In the genomic region with DNA sequence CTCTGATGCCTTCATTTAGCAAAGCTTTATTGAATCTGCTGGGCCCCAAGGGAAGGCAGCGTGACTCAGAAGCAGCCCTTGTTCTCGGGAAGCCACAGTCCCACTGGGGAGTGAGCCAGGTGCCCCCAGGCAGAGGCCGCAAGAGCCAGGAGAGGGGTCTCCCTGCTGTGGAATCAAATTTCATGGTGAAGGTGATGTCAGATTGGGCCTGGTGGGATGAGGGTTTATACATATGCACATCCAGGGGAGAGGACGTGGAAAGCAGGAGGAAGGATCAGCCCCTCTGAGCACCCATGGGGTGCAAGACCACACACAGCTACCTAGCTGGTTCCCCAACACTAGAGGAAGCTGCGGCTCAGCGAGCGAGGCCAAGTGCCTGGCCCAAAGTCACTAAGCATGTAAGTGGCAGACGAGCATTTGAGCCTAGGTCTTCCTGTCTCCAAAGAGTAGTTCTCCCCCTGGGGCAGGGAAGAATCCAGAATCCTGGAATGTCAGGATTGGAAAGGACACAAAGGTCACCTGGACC, we compare ENCODE assay signal across 8 cellular contexts. TPM values are rescaled to one million over a fixed set of nuclear protein-coding genes. Genes with fewer than 3 reads are reported as not detected.
DNase-seq lines count a peak whose midpoint lies in the region; ATAC-seq and TF ChIP-seq lines count a peak whose summit lies in the region.

No MANE protein-coding gene starts in this region.

- TF ChIP-seq CTCF in IMR-90 (conservative IDR thresholded peaks at IDR 0.05; ENCODE audit: low read depth, low read length) (no peak), astrocyte of the spinal cord (IDR thresholded peaks at IDR 0.05; ENCODE audit: low read depth, low read length) (no peak), nephron (IDR thresholded peaks at IDR 0.05; ENCODE audit: unreplicated experiment in 3 of 3) (no peak)

- no peaks in the 10 kb centered on the region for H3K27me3 Mint-ChIP-seq in nephron (ENCODE audit: low read depth)
- H3K27me3 Mint-ChIP-seq in activated naive CD4-positive, alpha-beta T cell treated with anti-CD3 and anti-CD28 coated beads for 36 hours (ENCODE audit: low read depth): peaks cover 11% of the 10 kb centered on the region

- peaks cover 17% of the 10 kb centered on the region for H3K9me1 ChIP-seq in IMR-90 (ENCODE audit: insufficient read depth, low read length)

- POLR2A ChIA-PET in IMR-90 (lab: Charles Lee; ENCODE audit: unreplicated experiment): interaction anchor here (0.6 kb wide), 1 partner anchor 97 kb away, joined by 3 read pairs; no protein-coding TSS in a partner anchor

- TF ChIP-seq POLR2A in IMR-90 (IDR thresholded peaks at IDR 0.05; ENCODE audit: low read depth, low read length): no peak

- no peak overlapping the region for H3K56ac ChIP-seq in IMR-90 (ENCODE audit: extremely low read depth, insufficient read depth, low read length)

- no peak overlapping the region for H4K5ac ChIP-seq in IMR-90 (ENCODE audit: low read depth, low read length)

- intact Hi-C loops in IMR-90 (cut with micrococcal nuclease): no loop called here
- intact Hi-C loops in activated naive CD4-positive, alpha-beta T cell treated with anti-CD3 and anti-CD28 coated beads for 36 hours (cut with micrococcal nuclease): no loop called here

- peak overlapping the region; percentile 87 to 90 (median 89) for H3K4me3 Mint-ChIP-seq in nephron
- H3K4me3 Mint-ChIP-seq in activated naive CD4-positive, alpha-beta T cell treated with anti-CD3 and anti-CD28 coated beads for 36 hours: no peak overlapping the region

- no peak overlapping the region for H3K4me3 ChIP-seq in IMR-90 (ENCODE audit: insufficient read depth, low read depth, low read length)
- no peak overlapping the region for H3K4me3 ChIP-seq in astrocyte of the spinal cord (ENCODE audit: low read depth, low read length)

- ATAC-seq in IMR-90 (ENCODE audit: low read depth) (no peak), GM21390 (IDR thresholded peaks at IDR 0.05; ENCODE audit: unreplicated experiment) (no peak), GM21529 (IDR thresholded peaks at IDR 0.05; ENCODE audit: unreplicated experiment) (no peak)

- H2BK20ac ChIP-seq in IMR-90 (ENCODE audit: low read depth, low read length): no peak overlapping the region

- no peak overlapping the region for H3K9ac ChIP-seq in IMR-90 (ENCODE audit: low read depth, low read length)

- H3K4me1 Mint-ChIP-seq in nephron: peaks cover 11% of the 10 kb centered on the region
- H3K4me1 Mint-ChIP-seq in activated naive CD4-positive, alpha-beta T cell treated with anti-CD3 and anti-CD28 coated beads for 36 hours (ENCODE audit: low read depth): peaks cover 14% of the 10 kb centered on the region

- no peak overlapping the region for H2BK5ac ChIP-seq in IMR-90 (ENCODE audit: low read depth, low read length, poor library complexity, severe bottlenecking)

- H2AFZ ChIP-seq in IMR-90 (replicated peaks; ENCODE audit: low read length, poor library complexity): no peak overlapping the region

- H3K4ac ChIP-seq in IMR-90 (ENCODE audit: low read depth, low read length): no peak overlapping the region

- H2BK120ac ChIP-seq in IMR-90 (ENCODE audit: low read depth, low read length): no peak overlapping the region

- CTCF ChIA-PET in IMR-90 (lab: Yijun Ruan, JAX): interaction anchor here (0.7 to 0.9 kb wide), 2 partner anchors 8 to 163 kb away, joined by 3 to 4 read pairs; no protein-coding TSS in a partner anchor
- CTCF ChIA-PET in activated naive CD4-positive, alpha-beta T cell treated with anti-CD3 and anti-CD28 coated beads for 36 hours (lab: Charles Lee): interaction anchor here (0.6 to 4.1 kb wide), 2 partner anchors 9 to 16 kb away, joined by 3 to 15 read pairs; no protein-coding TSS in a partner anchor

- DNase-seq in EH (ENCODE audit: low read depth): peak; percentile 65
- peak; percentile 44 for DNase-seq in IMR-90
- DNase-seq in astrocyte of the spinal cord (ENCODE audit: low read depth, low spot score): peak; percentile 79
- DNase-seq in activated naive CD4-positive, alpha-beta T cell treated with anti-CD3 and anti-CD28 coated beads for 36 hours: no peak
- no peak for DNase-seq in activated naive CD4-positive, alpha-beta T cell treated with anti-CD3 and anti-CD28 coated beads, Interleukin-2, amount 50 U/mL, for 16 hours

- H2AK5ac ChIP-seq in IMR-90 (ENCODE audit: low read depth, low read length): peak overlapping the region; percentile 17; the same call in 1 of the 2 replicates

- no peaks in the 10 kb centered on the region for H3K9me3 Mint-ChIP-seq in nephron
- no peaks in the 10 kb centered on the region for H3K9me3 Mint-ChIP-seq in activated naive CD4-positive, alpha-beta T cell treated with anti-CD3 and anti-CD28 coated beads for 36 hours

- 73% methylated on average over 6 of the region's 8 CpGs; no CpG with 5 or more reads in 1 of the 2 experiments for WGBS in IMR-90 (ENCODE audit: extremely low coverage in 2 of 2, insufficient read length in 1 of 2), 2 experiments

- no peak overlapping the region for H3K4me2 ChIP-seq in IMR-90 (ENCODE audit: low read depth, low read length)

- H3K23ac ChIP-seq in IMR-90 (ENCODE audit: low read depth, low read length): no peak overlapping the region

- no peaks in the 10 kb centered on the region for H3K36me3 ChIP-seq in IMR-90 (ENCODE audit: control insufficient read depth, insufficient read depth, low read length)

- H3K4me1 ChIP-seq in IMR-90 (ENCODE audit: control insufficient read depth, insufficient read depth, low read length): peaks cover 15% of the 10 kb centered on the region

- in situ Hi-C loops in IMR-90 (cut with MboI; ENCODE audit: low sequenced_read_pairs) (no loop called here), astrocyte of the spinal cord (cut with HindIII; ENCODE audit: low sequenced_read_pairs) (no loop called here)

- H3K18ac ChIP-seq in IMR-90 (ENCODE audit: low read depth, low read length): no peak overlapping the region

- peaks cover 9 to 26% of the 10 kb centered on the region in 2 experiments for H3K79me1 ChIP-seq in IMR-90 (ENCODE audit: low read depth in 1 of 2, low read length in 2 of 2)

- no peaks in the 10 kb centered on the region for H3K27me3 ChIP-seq in IMR-90 (ENCODE audit: control insufficient read depth, insufficient read depth, low read length)

- peak overlapping the region; percentile 60 to 69 (median 65) for H3K27ac Mint-ChIP-seq in nephron
- no peak overlapping the region for H3K27ac Mint-ChIP-seq in activated naive CD4-positive, alpha-beta T cell treated with anti-CD3 and anti-CD28 coated beads for 36 hours

- H3K27ac ChIP-seq in IMR-90 (ENCODE audit: insufficient read depth, low read length): no peak overlapping the region

- peaks cover 12% of the 10 kb centered on the region for H4K20me1 ChIP-seq in IMR-90 (ENCODE audit: insufficient read depth, low read length)

- no peak overlapping the region for H2AK9ac ChIP-seq in IMR-90 (replicated peaks; ENCODE audit: low read depth, low read length, poor library complexity)

- H3K14ac ChIP-seq in IMR-90 (replicated peaks; ENCODE audit: low read depth, low read length): no peak overlapping the region

- no peak overlapping the region for H4K8ac ChIP-seq in IMR-90 (ENCODE audit: low read depth in 2 of 2, low read length in 2 of 2)

- no peaks in the 10 kb centered on the region for H3K9me3 ChIP-seq in IMR-90 (ENCODE audit: control insufficient read depth, insufficient read depth, low read length)

- dilution Hi-C loops in IMR-90 (cut with HindIII; ENCODE audit: low sequenced_read_pairs, unreplicated experiment): no loop called here

- H3K36me3 Mint-ChIP-seq in nephron (ENCODE audit: low read depth): no peaks in the 10 kb centered on the region
- H3K36me3 Mint-ChIP-seq in activated naive CD4-positive, alpha-beta T cell treated with anti-CD3 and anti-CD28 coated beads for 36 hours (ENCODE audit: low read depth): no peaks in the 10 kb centered on the region

- no peak overlapping the region for H2BK15ac ChIP-seq in IMR-90 (ENCODE audit: low read depth, low read length)

- TF ChIP-seq RAD21 in IMR-90 (IDR thresholded peaks at IDR 0.05; ENCODE audit: low read length): no peak

- BruUV-seq in IMR-90 (replicated peaks; lab: Mats Ljungman, UMichigan): no TSS peak

- no peak overlapping the region for H4K91ac ChIP-seq in IMR-90 (ENCODE audit: insufficient read depth, low read depth, low read length)

TF ChIP-seq in IMR-90, 13 proteins besides CTCF, POLR2A, EP300 and RAD21:
- no peak for TF ChIP-seq ELK1 (IDR thresholded peaks at IDR 0.05; ENCODE audit: borderline replicate concordance, low read depth, low read length)

RNA-seq across cellular contexts. Expression of gene SYNGR1, which starts 2.0 kb away (rescaled TPM):
- 6.3 and 19.7 TPM in 2 replicates for total RNA-seq in IMR-90 (2012; rRNA removed)
- polyA plus RNA-seq in IMR-90 (2012; rRNA removed): 81.5 and 82.8 TPM in 2 replicates
- polyA plus RNA-seq in IMR-90 (2012; cell fraction: cytosol; rRNA removed): 12.5 and 103 TPM in 2 replicates
- polyA plus RNA-seq in IMR-90 (2012; cell fraction: nucleus; rRNA removed; ENCODE audit: low replicate concordance): 69.4 and 179 TPM in 2 replicates
- total RNA-seq in activated naive CD4-positive, alpha-beta T cell treated with anti-CD3 and anti-CD28 coated beads for 36 hours: under 1 TPM; 0.27 to 0.29 TPM

RNA-seq across cellular contexts. Expression of gene RPL3, which starts 32.3 kb away (rescaled TPM):
- total RNA-seq in IMR-90 (2012; rRNA removed): 2,871 and 3,750 TPM in 2 replicates
- 3,097 and 3,312 TPM in 2 replicates for polyA plus RNA-seq in IMR-90 (2012; rRNA removed)
- 2,912 and 3,812 TPM in 2 replicates for polyA plus RNA-seq in IMR-90 (2012; cell fraction: cytosol; rRNA removed)
- polyA plus RNA-seq in IMR-90 (2012; cell fraction: nucleus; rRNA removed; ENCODE audit: low replicate concordance): 2,181 and 2,704 TPM in 2 replicates
- 1,000 to 10,000 TPM; 3,434 to 3,511 TPM for total RNA-seq in activated naive CD4-positive, alpha-beta T cell treated with anti-CD3 and anti-CD28 coated beads for 36 hours

RNA-seq across cellular contexts. Expression of gene TAB1, which starts 47.8 kb away (rescaled TPM):
- total RNA-seq in IMR-90 (2012; rRNA removed): 7.2 and 9.9 TPM in 2 replicates
- 18.8 and 26.0 TPM in 2 replicates for polyA plus RNA-seq in IMR-90 (2012; rRNA removed)
- 32.3 and 42.2 TPM in 2 replicates for polyA plus RNA-seq in IMR-90 (2012; cell fraction: cytosol; rRNA removed)
- polyA plus RNA-seq in IMR-90 (2012; cell fraction: nucleus; rRNA removed; ENCODE audit: low replicate concordance): 24.3 and 49.5 TPM in 2 replicates
- 10 to 100 TPM; 15.2 to 17.7 TPM for total RNA-seq in activated naive CD4-positive, alpha-beta T cell treated with anti-CD3 and anti-CD28 coated beads for 36 hours

Comparison
In these comparisons a context has a peak if more than half of its experiments do, and no peak if none do; other contexts are left out.
1. DNase-seq: peak in EH (single experiment), IMR-90 (single experiment) and astrocyte of the spinal cord (single experiment); none in activated naive CD4-positive, alpha-beta T cell treated with anti-CD3 and anti-CD28 coated beads for 36 hours (single experiment) and activated naive CD4-positive, alpha-beta T cell treated with anti-CD3 and anti-CD28 coated beads, Interleukin-2, amount 50 U/mL, for 16 hours (single experiment).